Comparison of ENCODE assay signal across 8 cellular contexts in genomic region chr9:134644715-134645606, GRCh38. TPM values are rescaled to one million over a fixed set of nuclear protein-coding genes. Genes with fewer than 3 reads are reported as not detected.
DNase-seq lines count a peak whose midpoint lies in the region; ATAC-seq and TF ChIP-seq lines count a peak whose summit lies in the region.

No MANE protein-coding gene starts in this region.

- H3K36me3 ChIP-seq in adrenal gland (replicated peaks in 1 of 2), result no peaks in the 10 kb centered on the region

- intact Hi-C loops in adrenal gland (cut with DNase I), result no loop called here
- intact Hi-C loops in left ventricle myocardium superior (cut with micrococcal nuclease), result no loop called here

- DNase-seq in GM04503 (ENCODE audit: low read depth) (peak; percentile 98), adrenal gland (peak; percentile 72 to 91 (median 89)), left ventricle myocardium superior (peak; percentile 84), skeletal muscle cell (ENCODE audit: low read depth) (peak; percentile 96), NCI-H2029 treated with DMSO at 0.1 percent for 48 hours (lab: John Stamatoyannopoulos, UW) (no peak), mesenteric fat pad (ENCODE audit: low spot score) (no peak), NCI-H2196 treated with DMSO at 0.1 percent for 48 hours (lab: John Stamatoyannopoulos, UW; ENCODE audit: unreplicated experiment) (no peak), HK-2 (ENCODE audit: unreplicated experiment) (no peak)

- TF ChIP-seq CTCF in adrenal gland (IDR thresholded peaks at IDR 0.05), result no peak

- peak overlapping the region; percentile 59 to 96 (median 87) for H3K27ac ChIP-seq in adrenal gland

- no peaks in the 10 kb centered on the region for H3K27me3 ChIP-seq in adrenal gland

- 23 to 42% (median 30%) methylated on average over 9 to 22 of the region's 22 CpGs for WGBS in adrenal gland, 4 donors

- H3K4me3 ChIP-seq in adrenal gland (peak overlapping the region in 1 of 4 donors; percentile 50), skeletal muscle cell (ENCODE audit: low read depth, low read length) (peak overlapping the region; percentile 50)

- peak in 1 of 2 donors; percentile 55 for TF ChIP-seq POLR2A in adrenal gland (IDR thresholded peaks at IDR 0.05)

- H3K9me3 ChIP-seq in adrenal gland (replicated peaks in 1 of 3), result no peaks in the 10 kb centered on the region

- peaks cover 29 to 43% of the 10 kb centered on the region in 2 donors for H3K4me1 ChIP-seq in adrenal gland (replicated peaks in 1 of 2)

- ATAC-seq in left ventricle myocardium superior, result peak; percentile 63

RNA-seq across cellular contexts. Expression of gene COL5A1, which starts 3.4 kb away (rescaled TPM):
- 10 to 100 TPM; 15.2 to 45.5 (median 32.5) TPM for total RNA-seq in adrenal gland
- 10 to 100 TPM in 2 of 3 donors, 1 to 10 TPM in 1; 3.5 to 44.3 (median 14.1) TPM for polyA plus RNA-seq in adrenal gland
- 14.8 TPM for total RNA-seq in left ventricle myocardium superior
- 84.7 TPM for total RNA-seq in mesenteric fat pad

Comparison
In these comparisons a context has a peak if more than half of its experiments do, and no peak if none do; other contexts are left out.
1. DNase-seq: peak in GM04503 (single experiment), adrenal gland (7 of 7), left ventricle myocardium superior (single experiment) and skeletal muscle cell (single experiment); none in NCI-H2029 treated with DMSO at 0.1 percent for 48 hours (single experiment), mesenteric fat pad (single experiment), NCI-H2196 treated with DMSO at 0.1 percent for 48 hours (single experiment) and HK-2 (single experiment).